ENCODE assay signal across 14 cellular contexts in genomic region chr1:67031848-67032247, GRCh38.
"Had no signal": no experiment of that assay in that cellular context is flagged by ENCODE, and none has a peak within 500 bp of the region (broad histone marks: within the 10 kb centered on the region; RNA-seq: fewer than 3 reads in every experiment).

No MANE protein-coding gene starts in this region.

- H3K4me3 Mint-ChIP-seq: central memory CD8-positive, alpha-beta T cell; immature natural killer cell; naive thymus-derived CD8-positive, alpha-beta T cell; stimulated activated effector memory CD8-positive, alpha-beta T cell treated with anti-CD3 and anti-CD28 coated beads, Interleukin-12 subunit alpha, Interleukin-12 subunit beta, amount 100 ng/mL, for 72 hours; stimulated activated naive CD8-positive, alpha-beta T cell treated with anti-CD3 and anti-CD28 coated beads, Interleukin-15, Interleukin-2, amounts not matched to agents 100 ng/mL and 50 ng/mL, for 24 hours; type B pancreatic cell had no signal

- H3K27ac Mint-ChIP-seq: immature natural killer cell; naive thymus-derived CD8-positive, alpha-beta T cell; stimulated activated effector memory CD8-positive, alpha-beta T cell treated with anti-CD3 and anti-CD28 coated beads, Interleukin-12 subunit alpha, Interleukin-12 subunit beta, amount 100 ng/mL, for 72 hours; stimulated activated naive CD8-positive, alpha-beta T cell treated with anti-CD3 and anti-CD28 coated beads, Interleukin-15, Interleukin-2, amounts not matched to agents 100 ng/mL and 50 ng/mL, for 24 hours; type B pancreatic cell had no signal

- H3K36me3 ChIP-seq: neutrophil had no signal

- H3K27ac ChIP-seq: neutrophil, testis had no signal

- ATAC-seq: esophagus mucosa; naive thymus-derived CD8-positive, alpha-beta T cell; stimulated activated effector memory CD8-positive, alpha-beta T cell treated with anti-CD3 and anti-CD28 coated beads, Interleukin-12 subunit alpha, Interleukin-12 subunit beta, amount 100 ng/mL, for 72 hours had no signal

- DNase-seq: effector memory CD4-positive, alpha-beta T cell; immature natural killer cell; mesendoderm; naive thymus-derived CD8-positive, alpha-beta T cell; posterior cingulate gyrus; stimulated activated CD4-positive, alpha-beta T cell treated with anti-CD3 and anti-CD28 coated beads, Interleukin-4, amount 100 ng/mL, for 1 hour; stimulated activated CD8-positive, alpha-beta memory T cell treated with anti-CD3 and anti-CD28 coated beads, Interleukin-4, amount 100 ng/mL, for 48 hours; testis had no signal

- H3K9me3 Mint-ChIP-seq: central memory CD8-positive, alpha-beta T cell; immature natural killer cell; stimulated activated effector memory CD8-positive, alpha-beta T cell treated with anti-CD3 and anti-CD28 coated beads, Interleukin-12 subunit alpha, Interleukin-12 subunit beta, amount 100 ng/mL, for 72 hours; stimulated activated naive CD8-positive, alpha-beta T cell treated with anti-CD3 and anti-CD28 coated beads, Interleukin-15, Interleukin-2, amounts not matched to agents 100 ng/mL and 50 ng/mL, for 24 hours; type B pancreatic cell had no signal

- H3K27me3 ChIP-seq: neutrophil, testis had no signal

- H3K9me3 ChIP-seq: neutrophil, testis had no signal

- H3K4me1 Mint-ChIP-seq: immature natural killer cell; stimulated activated effector memory CD8-positive, alpha-beta T cell treated with anti-CD3 and anti-CD28 coated beads, Interleukin-12 subunit alpha, Interleukin-12 subunit beta, amount 100 ng/mL, for 72 hours had no signal

- H3K27me3 Mint-ChIP-seq: central memory CD8-positive, alpha-beta T cell; naive thymus-derived CD8-positive, alpha-beta T cell; stimulated activated naive CD8-positive, alpha-beta T cell treated with anti-CD3 and anti-CD28 coated beads, Interleukin-15, Interleukin-2, amounts not matched to agents 100 ng/mL and 50 ng/mL, for 24 hours; type B pancreatic cell had no signal

- H3K4me3 ChIP-seq: testis had no signal

- H3K4me1 ChIP-seq: testis had no signal
